Comparison of ENCODE assay signal across 13 cellular contexts in the genomic region with DNA sequence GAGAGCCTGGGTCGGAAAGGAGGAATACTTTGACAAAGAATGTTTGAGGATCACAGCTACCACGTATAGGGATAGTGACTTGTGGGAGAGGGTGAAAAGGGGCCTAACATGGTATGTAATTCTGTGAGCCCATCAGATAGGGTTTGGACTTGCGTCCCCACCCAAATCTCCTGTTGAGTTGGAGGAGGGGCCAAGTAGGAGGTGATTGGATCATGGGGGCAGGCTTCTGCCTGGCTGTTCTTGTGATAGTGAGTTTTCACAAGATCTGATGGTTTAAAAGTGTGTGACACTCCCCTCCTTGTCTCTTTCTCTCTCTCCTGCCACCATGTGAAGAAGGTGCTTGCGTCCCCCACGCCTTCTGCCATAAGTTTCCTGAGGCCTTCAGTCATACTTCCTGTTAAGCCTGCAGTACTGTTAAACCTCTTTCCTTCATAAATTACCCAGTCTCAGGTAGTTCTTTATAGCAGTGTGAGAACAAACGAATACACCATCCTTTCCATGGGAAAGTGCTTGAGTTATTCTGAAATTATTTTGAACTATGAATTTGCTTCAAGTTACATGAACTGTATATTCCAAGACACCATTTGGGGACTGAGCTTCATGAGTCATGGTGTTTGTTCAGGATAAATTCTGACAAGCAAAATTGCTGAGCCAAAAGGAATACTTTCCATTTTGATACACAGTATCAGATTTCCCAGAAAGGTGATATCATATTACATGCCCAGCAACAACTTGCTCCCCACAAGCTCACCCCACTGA.
A peak's percentile ranks its signal among the peaks of the same experiment; 100 is the strongest.
DNase-seq lines count a peak whose midpoint lies in the region; ATAC-seq, FAIRE-seq and TF ChIP-seq lines count a peak whose summit lies in the region.
"Had no signal": no experiment of that assay in that cellular context is flagged by ENCODE, and none has a peak within 500 bp of the region (broad histone marks: within the 10 kb centered on the region; RNA-seq: fewer than 3 reads in every experiment).

No MANE protein-coding gene starts in this region.

- no peak for TF ChIP-seq CTCF in natural killer cell (IDR thresholded peaks at IDR 0.05)
- TF ChIP-seq CTCF in RWPE1 (conservative IDR thresholded peaks at IDR 0.05; ENCODE audit: low read depth): no peak
- no peak for TF ChIP-seq CTCF in fibroblast of mammary gland (conservative IDR thresholded peaks at IDR 0.05; ENCODE audit: control insufficient read depth, insufficient read depth, low read depth, low read length)
- no peak for TF ChIP-seq CTCF in sigmoid colon (IDR thresholded peaks at IDR 0.05)

- H3K4me1 ChIP-seq in sigmoid colon: peaks cover 0 to 5% (median 2%) of the 10 kb centered on the region in 4 donors
- H3K4me1 ChIP-seq: Caco-2 had no signal

- POLR2A ChIA-PET in RWPE1 (lab: Yijun Ruan, JAX; ENCODE audit: low non-redundant PET): no interaction called here

- TF ChIP-seq POLR2A in sigmoid colon (IDR thresholded peaks at IDR 0.05): no peak

- H3K9me3 Mint-ChIP-seq in natural killer cell: no peaks in the 10 kb centered on the region
- no peaks in the 10 kb centered on the region for H3K9me3 Mint-ChIP-seq in natural killer cell treated with Interleukin-12 subunit alpha and Interleukin-12 subunit beta and Interleukin-15 and Interleukin-18, amount 100 ng/mL, for 72 hours
- H3K9me3 Mint-ChIP-seq: stimulated activated memory B cell treated with anti-CD40 and anti-IgM and Interleukin-4, amounts not matched to agents 10 μg/mL and 1 μg/mL and 100 μg/mL, for 72 hours had no signal

- WGBS in sigmoid colon, 2 donors: 73 to 80% methylated on average over 6 of the region's 6 CpGs

- H3K27ac Mint-ChIP-seq in natural killer cell: peak overlapping the region; percentile 6 to 68
- H3K27ac Mint-ChIP-seq in natural killer cell treated with Interleukin-12 subunit alpha and Interleukin-12 subunit beta and Interleukin-15 and Interleukin-18, amount 100 ng/mL, for 72 hours: peak overlapping the region in 1 of 2 donors; percentile 30
- H3K27ac Mint-ChIP-seq: endodermal cell; stimulated activated memory B cell treated with anti-CD40 and anti-IgM and Interleukin-4, amounts not matched to agents 10 μg/mL and 1 μg/mL and 100 μg/mL, for 72 hours had no signal

- peaks cover 0 to 2% of the 10 kb centered on the region in 2 donors for H3K27me3 Mint-ChIP-seq in natural killer cell (ENCODE audit: low read depth in 2 of 2)
- H3K27me3 Mint-ChIP-seq in natural killer cell treated with Interleukin-12 subunit alpha and Interleukin-12 subunit beta and Interleukin-15 and Interleukin-18, amount 100 ng/mL, for 72 hours: peaks cover 0 to 2% of the 10 kb centered on the region in 2 donors
- H3K27me3 Mint-ChIP-seq: stimulated activated memory B cell treated with anti-CD40 and anti-IgM and Interleukin-4, amounts not matched to agents 10 μg/mL and 1 μg/mL and 100 μg/mL, for 72 hours had no signal

- H3K27ac ChIP-seq in RWPE1 (peak overlapping the region; percentile 63), sigmoid colon (no peak overlapping the region)

- H3K36me3 Mint-ChIP-seq in natural killer cell: no peaks in the 10 kb centered on the region
- no peaks in the 10 kb centered on the region for H3K36me3 Mint-ChIP-seq in natural killer cell treated with Interleukin-12 subunit alpha and Interleukin-12 subunit beta and Interleukin-15 and Interleukin-18, amount 100 ng/mL, for 72 hours
- H3K36me3 Mint-ChIP-seq: stimulated activated memory B cell treated with anti-CD40 and anti-IgM and Interleukin-4, amounts not matched to agents 10 μg/mL and 1 μg/mL and 100 μg/mL, for 72 hours had no signal

- intact Hi-C loops in natural killer cell (cut with micrococcal nuclease) (no loop called here), sigmoid colon (cut with DNase I) (no loop called here)

- H3K9me3 ChIP-seq in sigmoid colon: no peaks in the 10 kb centered on the region
- H3K9me3 ChIP-seq: Caco-2 had no signal

- H3K4me1 Mint-ChIP-seq in natural killer cell: peaks cover 32 to 35% of the 10 kb centered on the region in 2 donors
- peaks cover 22 to 27% of the 10 kb centered on the region in 2 donors for H3K4me1 Mint-ChIP-seq in natural killer cell treated with Interleukin-12 subunit alpha and Interleukin-12 subunit beta and Interleukin-15 and Interleukin-18, amount 100 ng/mL, for 72 hours (ENCODE audit: low read depth in 2 of 2)
- H3K4me1 Mint-ChIP-seq: endodermal cell; stimulated activated memory B cell treated with anti-CD40 and anti-IgM and Interleukin-4, amounts not matched to agents 10 μg/mL and 1 μg/mL and 100 μg/mL, for 72 hours had no signal

- no peak overlapping the region for H3K4me3 Mint-ChIP-seq in natural killer cell
- no peak overlapping the region for H3K4me3 Mint-ChIP-seq in natural killer cell treated with Interleukin-12 subunit alpha and Interleukin-12 subunit beta and Interleukin-15 and Interleukin-18, amount 100 ng/mL, for 72 hours
- H3K4me3 Mint-ChIP-seq: endodermal cell; stimulated activated memory B cell treated with anti-CD40 and anti-IgM and Interleukin-4, amounts not matched to agents 10 μg/mL and 1 μg/mL and 100 μg/mL, for 72 hours had no signal

- ATAC-seq in natural killer cell: no peak
- ATAC-seq in natural killer cell treated with Interleukin-12 subunit alpha and Interleukin-12 subunit beta and Interleukin-15 and Interleukin-18, amount 100 ng/mL, for 72 hours: no peak

- H3K27me3 ChIP-seq in sigmoid colon: no peaks in the 10 kb centered on the region

- no peak for DNase-seq in natural killer cell
- DNase-seq in natural killer cell treated with Interleukin-12 subunit alpha and Interleukin-12 subunit beta and Interleukin-15 and Interleukin-18, amount 100 ng/mL, for 72 hours (ENCODE audit: low spot score): no peak
- DNase-seq in RWPE1 (ENCODE audit: low spot score): peak; percentile 54
- DNase-seq in fibroblast of mammary gland (ENCODE audit: low read depth): peak; percentile 58
- peak; percentile 22 for DNase-seq in urothelium cell line (ENCODE audit: low spot score)
- no peak for DNase-seq in NCI-H2227 (lab: John Stamatoyannopoulos, UW; ENCODE audit: unreplicated experiment)
- DNase-seq in NAMALWA (ENCODE audit: low spot score): no peak
- DNase-seq in sigmoid colon: no peak
- DNase-seq: activated T-cell treated with anti-CD3 and anti-CD28 coated beads, Interleukin-2, amount 50 U/mL, for 48 hours; Caco-2; endodermal cell; NCI-H2081 had no signal

- H3K4me3 ChIP-seq in fibroblast of mammary gland (ENCODE audit: control insufficient read depth, low read depth, low read length): no peak overlapping the region
- H3K4me3 ChIP-seq in sigmoid colon: no peak overlapping the region

- CTCF ChIA-PET in RWPE1 (lab: Yijun Ruan, JAX): no interaction called here

- no peak for FAIRE-seq in urothelium cell line (lab: Jason Lieb, UNC)

- no peaks in the 10 kb centered on the region for H3K36me3 ChIP-seq in sigmoid colon

- no peak for TF ChIP-seq EP300 in sigmoid colon (IDR thresholded peaks at IDR 0.05)

Comparison
In these comparisons a context has a peak if more than half of its experiments do, and no peak if none do; other contexts are left out.
1. DNase-seq: peak in RWPE1 (single experiment), fibroblast of mammary gland (single experiment) and urothelium cell line (single experiment); none in natural killer cell (single experiment), natural killer cell treated with Interleukin-12 subunit alpha and Interleukin-12 subunit beta and Interleukin-15 and Interleukin-18, amount 100 ng/mL, for 72 hours (single experiment), NCI-H2227 (single experiment), NAMALWA (single experiment) and sigmoid colon (single experiment).